Comparison of ENCODE assay signal across 8 cellular contexts in the genomic region with DNA sequence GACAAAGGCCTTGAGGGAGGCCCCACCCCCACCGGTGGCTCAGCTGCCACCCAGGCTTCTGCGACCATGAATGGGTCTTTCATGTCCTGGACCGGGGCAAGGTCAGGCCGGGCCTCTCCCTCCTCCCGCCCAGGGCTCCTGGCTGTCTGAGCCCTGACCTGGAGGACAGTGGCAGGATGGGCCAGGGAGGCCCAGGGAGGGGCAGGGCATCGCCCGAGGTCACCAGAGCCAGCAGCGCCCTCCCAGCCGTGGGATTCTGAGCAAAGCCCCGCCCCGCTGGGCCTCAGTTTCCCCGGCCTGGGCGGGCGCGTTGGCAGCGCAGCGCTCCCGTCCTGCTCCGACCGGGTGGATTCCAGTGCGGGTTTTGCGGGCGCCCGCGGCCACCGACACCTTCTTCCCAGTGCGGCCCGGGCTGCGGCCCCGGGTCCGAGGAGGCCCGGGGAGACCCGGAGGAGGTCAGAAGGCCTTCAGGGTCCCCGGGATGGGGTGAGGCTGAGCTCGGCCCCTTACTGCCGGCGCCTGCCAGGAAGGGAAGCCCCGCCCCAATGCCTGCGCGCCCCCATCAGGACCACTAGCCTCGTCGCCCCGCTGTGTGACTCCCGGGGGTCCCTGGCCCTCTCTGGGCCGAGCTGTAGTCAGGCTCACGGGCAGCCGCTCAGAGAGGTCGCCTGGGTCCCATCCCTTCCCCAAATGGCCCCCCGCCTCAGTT. TPM values are rescaled to one million over a fixed set of nuclear protein-coding genes. Genes with fewer than 3 reads are reported as not detected.
DNase-seq lines count a peak whose midpoint lies in the region; ATAC-seq, FAIRE-seq and TF ChIP-seq lines count a peak whose summit lies in the region.

No MANE protein-coding gene starts in this region.

- intact Hi-C loops in HepG2 (cut with micrococcal nuclease; ENCODE audit: unreplicated experiment) (no loop called here), vagina (cut with DNase I) (no loop called here)

- peaks cover 11% of the 10 kb centered on the region; the same call in 1 of the 2 replicates for H4K20me1 ChIP-seq in HepG2 (ENCODE audit: insufficient read depth, low read length)

- peak overlapping the region; percentile 85 for H3K4me2 ChIP-seq in HepG2 (ENCODE audit: low read depth, low read length)

- no CpG with 5 or more reads among the region's 49 CpGs for WGBS in HepG2 (ENCODE audit: low lambda C conversion rate)

- peak overlapping the region; percentile 70 for H3K9ac ChIP-seq in HepG2 (ENCODE audit: insufficient read depth, low read depth, low read length)

- H3K36me3 ChIP-seq in HepG2 (replicated peaks in 1 of 2; ENCODE audit: control insufficient read depth in 1 of 2, insufficient read depth in 2 of 2, low read length in 2 of 2) (peaks cover 0 to under 1% of the 10 kb centered on the region in 2 experiments; a peak in 1 of 5 replicates), vagina (no peaks in the 10 kb centered on the region)

- TF ChIP-seq RAD21 in HepG2 (CRISPR knock-in tag; IDR thresholded peaks at IDR 0.05): peak; percentile 55

- peak overlapping the region; percentile 37 for H3K4me3 ChIP-seq in astrocyte of the spinal cord (ENCODE audit: low read depth, low read length)
- H3K4me3 ChIP-seq in HepG2 (replicated peaks in 1 of 3; ENCODE audit: insufficient read depth in 1 of 3, low read depth in 2 of 3, low read length in 3 of 3): peak overlapping the region; percentile 68 to 85 (median 68)
- peak overlapping the region; percentile 39 to 42 for H3K4me3 ChIP-seq in vagina

- peak; percentile 69 for DNase-seq in 8988T
- peak; percentile 77 for DNase-seq in HEK293T (ENCODE audit: extremely low spot score)
- peak; percentile 32 for DNase-seq in astrocyte of the spinal cord (ENCODE audit: low read depth, low spot score)
- peak; percentile 97 for DNase-seq in HepG2 (ENCODE audit: low spot score)
- DNase-seq in vagina (ENCODE audit: extremely low spot score in 2 of 2): no peak
- DNase-seq in HPDE6-E6E7 (ENCODE audit: extremely low spot score): no peak
- no peak for DNase-seq in RWPE1 (ENCODE audit: low spot score)

- ATAC-seq in HepG2 (peak; percentile 89), GM21423 (IDR thresholded peaks at IDR 0.05; ENCODE audit: unreplicated experiment) (no peak)

- BruUV-seq in HepG2 (replicated peaks; lab: Mats Ljungman, UMichigan): no TSS peak

- peaks cover 21% of the 10 kb centered on the region for H3K79me2 ChIP-seq in HepG2 (ENCODE audit: insufficient read depth, low read length)

- H3K4me1 ChIP-seq in HepG2 (ENCODE audit: insufficient read depth, low read length) (peaks cover 82% of the 10 kb centered on the region), vagina (peaks cover 16% of the 10 kb centered on the region)

- no peaks in the 10 kb centered on the region for H3K27me3 ChIP-seq in HepG2 (ENCODE audit: control insufficient read depth in 1 of 2, insufficient read depth in 2 of 2, low read length in 2 of 2)
- H3K27me3 ChIP-seq in vagina: no peaks in the 10 kb centered on the region

- TF ChIP-seq POLR2A in HepG2 (IDR thresholded peaks at IDR 0.05; ENCODE audit: insufficient read depth in 1 of 2, low read depth in 2 of 2, low read length in 2 of 2) (peak; percentile 58 to 60; a peak in 3 of 4 replicates), vagina (IDR thresholded peaks at IDR 0.05) (no peak)

- H3K9me3 ChIP-seq in HepG2 (ENCODE audit: low read length) (no peaks in the 10 kb centered on the region), vagina (no peaks in the 10 kb centered on the region)

- peak overlapping the region; percentile 97 for H3K27ac ChIP-seq in HepG2 (ENCODE audit: extremely low read length, insufficient read depth, low read length)
- no peak overlapping the region for H3K27ac ChIP-seq in vagina
- H3K27ac ChIP-seq in RWPE1: no peak overlapping the region

- H2AFZ ChIP-seq in HepG2 (ENCODE audit: low read length): no peak overlapping the region

- in situ Hi-C loops in astrocyte of the spinal cord (cut with HindIII; ENCODE audit: low sequenced_read_pairs): no loop called here
- in situ Hi-C loops in HepG2 (cut with HindIII; ENCODE audit: extremely low pct_ligation_motif_present, low pct_unique_long_range_greater_than_20kb): no loop called here

- FAIRE-seq in HepG2 (lab: Jason Lieb, UNC): peak; percentile 96

- POLR2A ChIA-PET in HEK293T (lab: Yijun Ruan, JAX) (no interaction called here), HepG2 (lab: Yijun Ruan, JAX) (interaction anchor here (1.4 to 2.4 kb wide), 2 partner anchors 37 to 39 kb away, joined by 3 to 9 read pairs; no protein-coding TSS in a partner anchor), RWPE1 (lab: Yijun Ruan, JAX; ENCODE audit: low non-redundant PET) (no interaction called here)

- peak; percentile 94 to 98; a peak in 3 of 4 replicates for TF ChIP-seq EP300 in HepG2 (IDR thresholded peaks at IDR 0.05; ENCODE audit: low read depth in 2 of 2, low read length in 2 of 2)
- TF ChIP-seq EP300 in HepG2 (CRISPR knock-in tag; IDR thresholded peaks at IDR 0.05; ENCODE audit: borderline replicate concordance): peak; percentile 93

- CTCF ChIA-PET in HEK293T (lab: Yijun Ruan, JAX) (interaction anchor here (1.3 to 1.4 kb wide), 2 partner anchors 17 to 50 kb away, joined by 3 read pairs; no protein-coding TSS in a partner anchor), HepG2 (lab: Yijun Ruan, JAX; ENCODE audit: low intra/inter-chr PET ratio, low total read pairs) (no interaction called here), RWPE1 (lab: Yijun Ruan, JAX) (interaction anchor here (0.7 kb wide), 1 partner anchor 52 kb away, joined by 3 read pairs; no protein-coding TSS in a partner anchor)

- TF ChIP-seq CTCF in astrocyte of the spinal cord (IDR thresholded peaks at IDR 0.05; ENCODE audit: low read depth, low read length) (no peak), HepG2 (CRISPR knock-in tag; IDR thresholded peaks at IDR 0.05) (peak; percentile 49; the same call in 1 of the 2 replicates), vagina (IDR thresholded peaks at IDR 0.05) (no peak), RWPE1 (conservative IDR thresholded peaks at IDR 0.05; ENCODE audit: low read depth) (no peak)

RNA-seq across cellular contexts. Expression of a gene that starts 24.6 kb away (rescaled TPM):
- total RNA-seq in HepG2 (2016; rRNA removed; fragmentation: Illumina TruSeq; extraction: Trizol) (37.0 and 67.1 TPM in 2 replicates), vagina (8.3 TPM)
- total RNA-seq in HepG2 (2016; cell fraction: cytosol; rRNA removed; fragmentation: Illumina TruSeq; extraction: Trizol; ENCODE audit: low read depth): 14.3 and 14.5 TPM in 2 replicates
- total RNA-seq in HepG2 (2016; cell fraction: insoluble cytoplasmic fraction; rRNA removed; fragmentation: Illumina TruSeq; extraction: Trizol): 29.9 and 68.6 TPM in 2 replicates
- 59.5 and 62.2 TPM in 2 replicates for total RNA-seq in HepG2 (2016; cell fraction: membrane; rRNA removed; fragmentation: Illumina TruSeq; extraction: Trizol)
- 51.6 and 59.6 TPM in 2 replicates for total RNA-seq in HepG2 (2016; cell fraction: nucleus; rRNA removed; fragmentation: Illumina TruSeq; extraction: Trizol)
- polyA plus RNA-seq in HepG2 (2011; rRNA removed): 45.5 and 56.2 TPM in 2 replicates
- polyA plus RNA-seq in HepG2 (2011; cell fraction: cytosol; rRNA removed): 55.1 and 78.1 TPM in 2 replicates
- polyA plus RNA-seq in HepG2 (2011; cell fraction: nucleus; rRNA removed): 60.7 and 73.5 TPM in 2 replicates
- 31.8 and 42.2 TPM in 2 replicates for polyA plus RNA-seq in HepG2 (2012)
- polyA plus RNA-seq in HepG2 (2016; cell fraction: cytosol; fragmentation: Illumina TruSeq; extraction: Trizol; ENCODE audit: low read depth): 17.9 and 18.2 TPM in 2 replicates
- 55.9 and 71.2 TPM in 2 replicates for polyA plus RNA-seq in HepG2 (2016; cell fraction: insoluble cytoplasmic fraction; fragmentation: Illumina TruSeq; extraction: Trizol; ENCODE audit: low read depth)
- 62.0 and 68.4 TPM in 2 replicates for polyA plus RNA-seq in HepG2 (2016; cell fraction: membrane; fragmentation: Illumina TruSeq; extraction: Trizol; ENCODE audit: low read depth)
- polyA plus RNA-seq in HepG2 (2016; cell fraction: nucleus; fragmentation: Illumina TruSeq; extraction: Trizol; ENCODE audit: insufficient read depth, low read depth): 120 and 123 TPM in 2 replicates
- polyA minus RNA-seq in HepG2 (2011; rRNA and poly(A)+ RNA removed; ENCODE audit: low replicate concordance): 0.23 and 250 TPM in 2 replicates
- 72.0 and 86.5 TPM in 2 replicates for polyA minus RNA-seq in HepG2 (2011; cell fraction: cytosol; rRNA and poly(A)+ RNA removed)
- 23.2 and 24.5 TPM in 2 replicates for polyA minus RNA-seq in HepG2 (2011; cell fraction: nucleus; rRNA and poly(A)+ RNA removed)

RNA-seq across cellular contexts. Expression of a gene that starts 44.3 kb away (rescaled TPM):
- 7.1 and 12.0 TPM in 2 replicates for total RNA-seq in HepG2 (2016; rRNA removed; fragmentation: Illumina TruSeq; extraction: Trizol)
- total RNA-seq in HepG2 (2016; cell fraction: cytosol; rRNA removed; fragmentation: Illumina TruSeq; extraction: Trizol; ENCODE audit: low read depth): 2.0 and 2.2 TPM in 2 replicates
- total RNA-seq in HepG2 (2016; cell fraction: insoluble cytoplasmic fraction; rRNA removed; fragmentation: Illumina TruSeq; extraction: Trizol): 5.8 and 13.0 TPM in 2 replicates
- 4.2 and 4.7 TPM in 2 replicates for total RNA-seq in HepG2 (2016; cell fraction: membrane; rRNA removed; fragmentation: Illumina TruSeq; extraction: Trizol)
- 10.2 and 12.3 TPM in 2 replicates for total RNA-seq in HepG2 (2016; cell fraction: nucleus; rRNA removed; fragmentation: Illumina TruSeq; extraction: Trizol)
- 39.3 and 48.9 TPM in 2 replicates for polyA plus RNA-seq in HepG2 (2011; rRNA removed)
- 33.3 and 38.7 TPM in 2 replicates for polyA plus RNA-seq in HepG2 (2011; cell fraction: cytosol; rRNA removed)
- polyA plus RNA-seq in HepG2 (2011; cell fraction: nucleus; rRNA removed): 12.1 and 16.5 TPM in 2 replicates
- 8.4 and 14.3 TPM in 2 replicates for polyA plus RNA-seq in HepG2 (2012)
- 2.4 and 2.6 TPM in 2 replicates for polyA plus RNA-seq in HepG2 (2016; cell fraction: cytosol; fragmentation: Illumina TruSeq; extraction: Trizol; ENCODE audit: low read depth)
- polyA plus RNA-seq in HepG2 (2016; cell fraction: insoluble cytoplasmic fraction; fragmentation: Illumina TruSeq; extraction: Trizol; ENCODE audit: low read depth): 6.6 and 8.6 TPM in 2 replicates
- 4.2 and 4.9 TPM in 2 replicates for polyA plus RNA-seq in HepG2 (2016; cell fraction: membrane; fragmentation: Illumina TruSeq; extraction: Trizol; ENCODE audit: low read depth)
- 20.0 and 22.9 TPM in 2 replicates for polyA plus RNA-seq in HepG2 (2016; cell fraction: nucleus; fragmentation: Illumina TruSeq; extraction: Trizol; ENCODE audit: insufficient read depth, low read depth)
- 0.77 and 28.9 TPM in 2 replicates for polyA minus RNA-seq in HepG2 (2011; rRNA and poly(A)+ RNA removed; ENCODE audit: low replicate concordance)
- 12.1 and 23.5 TPM in 2 replicates for polyA minus RNA-seq in HepG2 (2011; cell fraction: cytosol; rRNA and poly(A)+ RNA removed)
- polyA minus RNA-seq in HepG2 (2011; cell fraction: nucleus; rRNA and poly(A)+ RNA removed): 3.2 and 5.6 TPM in 2 replicates
- total RNA-seq in vagina: 6.9 TPM

RNA-seq across cellular contexts. Expression of a gene that starts 49.1 kb away (rescaled TPM):
- total RNA-seq in HepG2 (2016; rRNA removed; fragmentation: Illumina TruSeq; extraction: Trizol): 1.6 and 1.8 TPM in 2 replicates
- total RNA-seq in HepG2 (2016; cell fraction: cytosol; rRNA removed; fragmentation: Illumina TruSeq; extraction: Trizol; ENCODE audit: low read depth): 0.35 and 0.40 TPM in 2 replicates
- total RNA-seq in HepG2 (2016; cell fraction: insoluble cytoplasmic fraction; rRNA removed; fragmentation: Illumina TruSeq; extraction: Trizol): 0.94 and 1.8 TPM in 2 replicates
- 0.65 TPM in 2 replicates for total RNA-seq in HepG2 (2016; cell fraction: membrane; rRNA removed; fragmentation: Illumina TruSeq; extraction: Trizol)
- 1.9 TPM in 2 replicates for total RNA-seq in HepG2 (2016; cell fraction: nucleus; rRNA removed; fragmentation: Illumina TruSeq; extraction: Trizol)
- polyA plus RNA-seq in HepG2 (2011; rRNA removed): 4.8 and 6.3 TPM in 2 replicates
- polyA plus RNA-seq in HepG2 (2011; cell fraction: cytosol; rRNA removed): 1.6 and 1.9 TPM in 2 replicates
- 31.7 and 40.6 TPM in 2 replicates for polyA plus RNA-seq in HepG2 (2011; cell fraction: nucleus; rRNA removed)
- 1.9 and 2.0 TPM in 2 replicates for polyA plus RNA-seq in HepG2 (2012)
- polyA plus RNA-seq in HepG2 (2016; cell fraction: cytosol; fragmentation: Illumina TruSeq; extraction: Trizol; ENCODE audit: low read depth): 0.12 and 0.53 TPM in 2 replicates
- polyA plus RNA-seq in HepG2 (2016; cell fraction: insoluble cytoplasmic fraction; fragmentation: Illumina TruSeq; extraction: Trizol; ENCODE audit: low read depth): 0.77 and 1.4 TPM in 2 replicates
- polyA plus RNA-seq in HepG2 (2016; cell fraction: membrane; fragmentation: Illumina TruSeq; extraction: Trizol; ENCODE audit: low read depth): 0.11 and 0.52 TPM in 2 replicates
- polyA plus RNA-seq in HepG2 (2016; cell fraction: nucleus; fragmentation: Illumina TruSeq; extraction: Trizol; ENCODE audit: insufficient read depth, low read depth): 5.8 and 8.9 TPM in 2 replicates
- 0.47 and 3.5 TPM in 2 replicates for polyA minus RNA-seq in HepG2 (2011; rRNA and poly(A)+ RNA removed; ENCODE audit: low replicate concordance)
- polyA minus RNA-seq in HepG2 (2011; cell fraction: cytosol; rRNA and poly(A)+ RNA removed): 0.97 and 0.99 TPM in 2 replicates
- 4.1 and 4.4 TPM in 2 replicates for polyA minus RNA-seq in HepG2 (2011; cell fraction: nucleus; rRNA and poly(A)+ RNA removed)
- total RNA-seq in vagina: 8.8 TPM

RNA-seq across cellular contexts. Expression of a gene that starts 55.2 kb away (rescaled TPM):
- total RNA-seq in HepG2 (2016; rRNA removed; fragmentation: Illumina TruSeq; extraction: Trizol) (18.9 and 21.4 TPM in 2 replicates), vagina (13.0 TPM)
- total RNA-seq in HepG2 (2016; cell fraction: cytosol; rRNA removed; fragmentation: Illumina TruSeq; extraction: Trizol; ENCODE audit: low read depth): 5.7 and 6.2 TPM in 2 replicates
- 15.8 and 20.8 TPM in 2 replicates for total RNA-seq in HepG2 (2016; cell fraction: insoluble cytoplasmic fraction; rRNA removed; fragmentation: Illumina TruSeq; extraction: Trizol)
- total RNA-seq in HepG2 (2016; cell fraction: membrane; rRNA removed; fragmentation: Illumina TruSeq; extraction: Trizol): 17.1 and 17.6 TPM in 2 replicates
- 9.7 and 12.6 TPM in 2 replicates for total RNA-seq in HepG2 (2016; cell fraction: nucleus; rRNA removed; fragmentation: Illumina TruSeq; extraction: Trizol)
- polyA plus RNA-seq in HepG2 (2011; rRNA removed): 13.4 and 14.2 TPM in 2 replicates
- polyA plus RNA-seq in HepG2 (2011; cell fraction: cytosol; rRNA removed): 16.1 and 16.8 TPM in 2 replicates
- polyA plus RNA-seq in HepG2 (2011; cell fraction: nucleus; rRNA removed): 7.6 and 8.4 TPM in 2 replicates
- polyA plus RNA-seq in HepG2 (2012): 11.6 and 15.1 TPM in 2 replicates
- polyA plus RNA-seq in HepG2 (2016; cell fraction: cytosol; fragmentation: Illumina TruSeq; extraction: Trizol; ENCODE audit: low read depth): 5.3 and 5.7 TPM in 2 replicates
- polyA plus RNA-seq in HepG2 (2016; cell fraction: insoluble cytoplasmic fraction; fragmentation: Illumina TruSeq; extraction: Trizol; ENCODE audit: low read depth): 20.0 and 23.7 TPM in 2 replicates
- 13.6 and 14.4 TPM in 2 replicates for polyA plus RNA-seq in HepG2 (2016; cell fraction: membrane; fragmentation: Illumina TruSeq; extraction: Trizol; ENCODE audit: low read depth)
- polyA plus RNA-seq in HepG2 (2016; cell fraction: nucleus; fragmentation: Illumina TruSeq; extraction: Trizol; ENCODE audit: insufficient read depth, low read depth): 15.4 and 17.2 TPM in 2 replicates
- 2.7 and 20.5 TPM in 2 replicates for polyA minus RNA-seq in HepG2 (2011; rRNA and poly(A)+ RNA removed; ENCODE audit: low replicate concordance)
- polyA minus RNA-seq in HepG2 (2011; cell fraction: cytosol; rRNA and poly(A)+ RNA removed): 10.1 and 10.4 TPM in 2 replicates
- 8.8 and 9.0 TPM in 2 replicates for polyA minus RNA-seq in HepG2 (2011; cell fraction: nucleus; rRNA and poly(A)+ RNA removed)

Comparison
In these comparisons a context has a peak if more than half of its experiments do, and no peak if none do; other contexts are left out.
1. DNase-seq: peak in 8988T (single experiment), HEK293T (single experiment), astrocyte of the spinal cord (single experiment) and HepG2 (single experiment); none in vagina (0 of 2), HPDE6-E6E7 (single experiment) and RWPE1 (single experiment).
2. POLR2A ChIP-seq: peak in HepG2 (2 of 2); none in vagina (0 of 2).
3. Peak in every context shown above with its lines, with median percentiles within 50 percentile points of each other: H3K4me3 ChIP-seq.